ENCODE assay signal across 7 cellular contexts in the genomic region with DNA sequence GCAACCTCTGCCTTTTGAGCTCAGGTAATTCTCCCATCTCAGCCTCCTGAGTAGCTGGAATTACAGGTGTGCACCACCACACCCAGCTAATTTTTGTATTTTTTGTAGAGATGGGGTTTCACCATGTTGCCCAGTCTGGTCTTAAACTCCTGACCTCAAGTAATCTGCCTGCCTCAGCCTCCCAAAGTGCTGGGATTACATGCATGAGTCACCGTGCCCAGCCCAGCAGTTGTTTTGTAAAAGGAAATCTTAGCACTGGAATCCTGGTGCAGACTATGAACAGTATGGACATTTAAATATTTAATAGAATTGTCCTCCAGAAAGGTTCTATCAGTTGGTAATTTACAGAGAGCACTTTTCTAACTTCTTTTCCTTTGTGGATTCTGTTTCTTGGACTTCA. TPM values are rescaled to one million over a fixed set of nuclear protein-coding genes. Genes with fewer than 3 reads are reported as not detected.
DNase-seq lines count a peak whose midpoint lies in the region; ATAC-seq, FAIRE-seq and TF ChIP-seq lines count a peak whose summit lies in the region.
"Not testable (repeated sequence)": the region's sequence is repeated elsewhere in the genome, so short reads cannot be mapped to it uniquely, and the experiment has no call there.

No MANE protein-coding gene starts in this region.

- H3K4me3 Mint-ChIP-seq in MCF 10A (ENCODE audit: unreplicated experiment) = not testable (repeated sequence)

- in situ Hi-C loops in GM23248 (cut with MboI); HepG2 (cut with HindIII; ENCODE audit: extremely low pct_ligation_motif_present, low pct_unique_long_range_greater_than_20kb): not testable (repeated sequence)

- H4K20me1 ChIP-seq in GM23248 (ENCODE audit: insufficient read depth); fibroblast of lung (ENCODE audit: control insufficient read depth, extremely low read depth, insufficient read depth, low read length); HepG2 (ENCODE audit: insufficient read depth, low read length): not testable (repeated sequence)

- DNase-seq in GM23248 (peak; percentile 49), LHCN-M2 (ENCODE audit: low read depth) (peak; percentile 44), WERI-Rb-1 (peak; percentile 32), MCF 10A (ENCODE audit: unreplicated experiment) (peak; percentile 27), fibroblast of lung (ENCODE audit: low read depth in 2 of 2) (peak; percentile 18 to 23)
- DNase-seq in RWPE2 (ENCODE audit: low spot score); HepG2 (ENCODE audit: low spot score): not testable (repeated sequence)

- H3K4me3 ChIP-seq in GM23248; RWPE2 (ENCODE audit: severe bottlenecking); WERI-Rb-1 (ENCODE audit: low read depth, low read length); fibroblast of lung (replicated peaks in 1 of 4; ENCODE audit: control extremely low read depth in 1 of 4, insufficient read depth in 1 of 4, low read depth in 3 of 4, low read length in 4 of 4); HepG2 (replicated peaks in 1 of 3; ENCODE audit: insufficient read depth in 1 of 3, low read depth in 2 of 3, low read length in 3 of 3): not testable (repeated sequence)

- not testable (repeated sequence) for H2AFZ ChIP-seq in GM23248; fibroblast of lung (ENCODE audit: low read length); HepG2 (ENCODE audit: low read length)

- TF ChIP-seq RAD21 in HepG2 (CRISPR knock-in tag; IDR thresholded peaks at IDR 0.05) = not testable (repeated sequence)

- not testable (repeated sequence) for H3K4me2 ChIP-seq in GM23248 (ENCODE audit: unreplicated experiment); fibroblast of lung (ENCODE audit: extremely low read depth, insufficient read depth, low read length); HepG2 (ENCODE audit: low read depth, low read length)

- not testable (repeated sequence) for H3K4me1 ChIP-seq in GM23248 (ENCODE audit: insufficient read depth); RWPE2 (ENCODE audit: insufficient read depth, poor library complexity, severe bottlenecking); fibroblast of lung (ENCODE audit: control insufficient read depth, extremely low read depth, insufficient read depth, low read length); HepG2 (ENCODE audit: insufficient read depth, low read length)

- H3K9me3 Mint-ChIP-seq in MCF 10A (ENCODE audit: unreplicated experiment) = not testable (repeated sequence)

- peaks cover 31% of the 10 kb centered on the region for H3K27me3 Mint-ChIP-seq in MCF 10A (ENCODE audit: insufficient read depth, unreplicated experiment)

- FAIRE-seq in HepG2 (lab: Jason Lieb, UNC) = not testable (repeated sequence)

- not testable (repeated sequence) for TF ChIP-seq EP300 in HepG2 (IDR thresholded peaks at IDR 0.05; ENCODE audit: low read depth in 2 of 2, low read length in 2 of 2); HepG2 (CRISPR knock-in tag; IDR thresholded peaks at IDR 0.05; ENCODE audit: borderline replicate concordance)

- not testable (repeated sequence) for H3K27ac Mint-ChIP-seq in MCF 10A (ENCODE audit: low read depth, unreplicated experiment)

- CTCF ChIA-PET in MCF 10A (lab: Yijun Ruan, JAX) = interaction anchor here (0.6 kb wide), 1 partner anchor 336 kb away, joined by 3 read pairs; no protein-coding TSS in a partner anchor
- CTCF ChIA-PET in HepG2 (lab: Yijun Ruan, JAX; ENCODE audit: low intra/inter-chr PET ratio, low total read pairs) = not testable (repeated sequence)

- not testable (repeated sequence) for H3K9me2 ChIP-seq in GM23248 (ENCODE audit: insufficient read depth)

- TF ChIP-seq CTCF in RWPE2 (IDR thresholded peaks at IDR 0.05; ENCODE audit: poor library complexity, severe bottlenecking); WERI-Rb-1 (IDR thresholded peaks at IDR 0.05; ENCODE audit: low read depth, low read length); MCF 10A (IDR thresholded peaks at IDR 0.05; ENCODE audit: unreplicated experiment); fibroblast of lung (conservative IDR thresholded peaks at IDR 0.05 in 1 of 2, IDR thresholded peaks at IDR 0.05 in 1 of 2; ENCODE audit: low read depth in 1 of 2, low read length in 2 of 2); HepG2 (CRISPR knock-in tag; IDR thresholded peaks at IDR 0.05): not testable (repeated sequence)

- H3K36me3 ChIP-seq in GM23248 (ENCODE audit: low read depth); RWPE2 (ENCODE audit: low read depth); fibroblast of lung (ENCODE audit: control insufficient read depth, insufficient read depth, low read length); HepG2 (replicated peaks in 1 of 2; ENCODE audit: control insufficient read depth in 1 of 2, insufficient read depth in 2 of 2, low read length in 2 of 2): not testable (repeated sequence)
- peaks cover 13% of the 10 kb centered on the region for H3K36me3 ChIP-seq in WERI-Rb-1

- H3F3A ChIP-seq in GM23248 (ENCODE audit: insufficient read depth) = not testable (repeated sequence)

- not testable (repeated sequence) for BruUV-seq in MCF 10A (replicated peaks; lab: Mats Ljungman, UMichigan); HepG2 (replicated peaks; lab: Mats Ljungman, UMichigan)

- H3K27ac ChIP-seq in GM23248; RWPE2 (ENCODE audit: poor library complexity, severe bottlenecking); WERI-Rb-1; fibroblast of lung (ENCODE audit: insufficient read depth, low read length); HepG2 (ENCODE audit: extremely low read length, insufficient read depth, low read length): not testable (repeated sequence)

- H3K4me1 Mint-ChIP-seq in MCF 10A (ENCODE audit: insufficient read depth, unreplicated experiment) = not testable (repeated sequence)

- not testable (repeated sequence) for TF ChIP-seq POLR2A in HepG2 (IDR thresholded peaks at IDR 0.05; ENCODE audit: insufficient read depth in 1 of 2, low read depth in 2 of 2, low read length in 2 of 2)

- 25 to 31% methylated on average over 1 of the region's 1 CpG for WGBS in GM23248 (ENCODE audit: low coverage in 1 of 2, low lambda C conversion rate in 2 of 2, missing lambda C conversion rate in 2 of 2), 2 experiments
- 60% methylated on average over 1 of the region's 1 CpG for WGBS in HepG2 (ENCODE audit: low lambda C conversion rate)

- not testable (repeated sequence) for H3K27me3 ChIP-seq in GM23248 (replicated peaks; ENCODE audit: insufficient read depth); RWPE2 (ENCODE audit: insufficient read depth, poor library complexity, severe bottlenecking); WERI-Rb-1 (ENCODE audit: insufficient read depth, low read depth, severe bottlenecking); fibroblast of lung (ENCODE audit: control insufficient read depth, insufficient read depth, low read length); HepG2 (ENCODE audit: control insufficient read depth in 1 of 2, insufficient read depth in 2 of 2, low read length in 2 of 2)

- 0 out of 3 replicates have a peak, but pooled peaks have one; percentile 41 for ATAC-seq in RWPE2 (ENCODE audit: low read depth)
- not testable (repeated sequence) for ATAC-seq in HepG2

- not testable (repeated sequence) for H3K36me3 Mint-ChIP-seq in MCF 10A (ENCODE audit: insufficient read depth, unreplicated experiment)

- intact Hi-C loops in MCF 10A (cut with micrococcal nuclease); HepG2 (cut with micrococcal nuclease; ENCODE audit: unreplicated experiment): not testable (repeated sequence)

- not testable (repeated sequence) for H3K9ac ChIP-seq in GM23248; fibroblast of lung (ENCODE audit: insufficient read depth, low read length); HepG2 (ENCODE audit: insufficient read depth, low read depth, low read length)

- H3K9me3 ChIP-seq in GM23248 (ENCODE audit: low read depth); RWPE2 (ENCODE audit: severe bottlenecking); WERI-Rb-1 (ENCODE audit: severe bottlenecking); fibroblast of lung (ENCODE audit: control insufficient read depth, insufficient read depth, low read depth, low read length); HepG2 (ENCODE audit: low read length): not testable (repeated sequence)

- POLR2A ChIA-PET in MCF 10A (lab: Yijun Ruan, JAX) = not testable (repeated sequence)
- POLR2A ChIA-PET in HepG2 (lab: Yijun Ruan, JAX) = interaction anchor here (0.7 kb wide), 1 partner anchor 13 kb away, joined by 4 read pairs; no protein-coding TSS in a partner anchor

- not testable (repeated sequence) for H3K79me2 ChIP-seq in GM23248 (ENCODE audit: insufficient read depth); fibroblast of lung (ENCODE audit: control insufficient read depth, insufficient read depth, low read length); HepG2 (ENCODE audit: insufficient read depth, low read length)

RNA-seq across cellular contexts. Expression of a gene that starts 11.3 kb away (rescaled TPM):
- total RNA-seq in GM23248 (2014; rRNA removed; shearing (Covaris generic)) = under 0.01 and 0.11 TPM in 2 replicates
- polyA plus RNA-seq in GM23248 (2016; fragmentation: Nextera tagmentation; extraction: Ambion mirVana) (0.15 and 0.18 TPM in 2 replicates), fibroblast of lung (0.53 and 0.89 TPM in 2 replicates), HepG2 (2011; rRNA removed) (10.3 and 11.9 TPM in 2 replicates)
- total RNA-seq in LHCN-M2 (2014; rRNA removed) (0.06 TPM in 1 of 2 replicates, not detected in the other), MCF 10A (2022) (0.56 TPM in 2 replicates), fibroblast of lung (0.51 and 1.3 TPM in 2 replicates), HepG2 (2016; rRNA removed; fragmentation: Illumina TruSeq; extraction: Trizol) (1.1 and 1.6 TPM in 2 replicates)
- not detected for polyA plus RNA-seq in LHCN-M2 (2012)
- polyA plus RNA-seq in fibroblast of lung (2012) = 0.37 and 0.76 TPM in 2 replicates
- polyA minus RNA-seq in fibroblast of lung (ENCODE audit: low replicate concordance) = 0.19 and 3.7 TPM in 2 replicates
- 0.18 and 0.71 TPM in 2 replicates for total RNA-seq in HepG2 (2016; cell fraction: cytosol; rRNA removed; fragmentation: Illumina TruSeq; extraction: Trizol; ENCODE audit: low read depth)
- 0.91 and 1.5 TPM in 2 replicates for total RNA-seq in HepG2 (2016; cell fraction: insoluble cytoplasmic fraction; rRNA removed; fragmentation: Illumina TruSeq; extraction: Trizol)
- 0.37 and 0.41 TPM in 2 replicates for total RNA-seq in HepG2 (2016; cell fraction: membrane; rRNA removed; fragmentation: Illumina TruSeq; extraction: Trizol)
- total RNA-seq in HepG2 (2016; cell fraction: nucleus; rRNA removed; fragmentation: Illumina TruSeq; extraction: Trizol) = 3.2 and 3.6 TPM in 2 replicates
- 2.9 and 3.5 TPM in 2 replicates for polyA plus RNA-seq in HepG2 (2011; cell fraction: cytosol; rRNA removed)
- polyA plus RNA-seq in HepG2 (2011; cell fraction: nucleus; rRNA removed) = 35.5 and 41.8 TPM in 2 replicates
- polyA plus RNA-seq in HepG2 (2012) = 8.0 and 9.1 TPM in 2 replicates
- 0.12 and 0.15 TPM in 2 replicates for polyA plus RNA-seq in HepG2 (2016; cell fraction: cytosol; fragmentation: Illumina TruSeq; extraction: Trizol; ENCODE audit: low read depth)
- 0.97 and 1.1 TPM in 2 replicates for polyA plus RNA-seq in HepG2 (2016; cell fraction: insoluble cytoplasmic fraction; fragmentation: Illumina TruSeq; extraction: Trizol; ENCODE audit: low read depth)
- polyA plus RNA-seq in HepG2 (2016; cell fraction: membrane; fragmentation: Illumina TruSeq; extraction: Trizol; ENCODE audit: low read depth) = 0.27 and 0.29 TPM in 2 replicates
- polyA plus RNA-seq in HepG2 (2016; cell fraction: nucleus; fragmentation: Illumina TruSeq; extraction: Trizol; ENCODE audit: insufficient read depth, low read depth) = 7.8 and 8.7 TPM in 2 replicates
- 0.02 and 2.8 TPM in 2 replicates for polyA minus RNA-seq in HepG2 (2011; rRNA and poly(A)+ RNA removed; ENCODE audit: low replicate concordance)
- polyA minus RNA-seq in HepG2 (2011; cell fraction: cytosol; rRNA and poly(A)+ RNA removed) = 1.9 and 3.0 TPM in 2 replicates
- polyA minus RNA-seq in HepG2 (2011; cell fraction: nucleus; rRNA and poly(A)+ RNA removed) = 17.8 and 18.6 TPM in 2 replicates

RNA-seq across cellular contexts. Expression of a gene that starts 14.1 kb away (rescaled TPM):
- 158 and 202 TPM in 2 replicates for total RNA-seq in GM23248 (2014; rRNA removed; shearing (Covaris generic))
- polyA plus RNA-seq in GM23248 (2016; fragmentation: Nextera tagmentation; extraction: Ambion mirVana) (141 and 144 TPM in 2 replicates), fibroblast of lung (211 and 229 TPM in 2 replicates), HepG2 (2011; rRNA removed) (77.4 and 85.7 TPM in 2 replicates)
- total RNA-seq in LHCN-M2 (2014; rRNA removed) (177 and 202 TPM in 2 replicates), MCF 10A (2022) (149 and 188 TPM in 2 replicates), fibroblast of lung (101 and 108 TPM in 2 replicates), HepG2 (2016; rRNA removed; fragmentation: Illumina TruSeq; extraction: Trizol) (72.0 and 75.5 TPM in 2 replicates)
- polyA plus RNA-seq in LHCN-M2 (2012) = 186 TPM
- polyA plus RNA-seq in fibroblast of lung (2012) = 160 and 172 TPM in 2 replicates
- polyA minus RNA-seq in fibroblast of lung (ENCODE audit: low replicate concordance) = 97.2 and 166 TPM in 2 replicates
- 16.3 and 20.3 TPM in 2 replicates for total RNA-seq in HepG2 (2016; cell fraction: cytosol; rRNA removed; fragmentation: Illumina TruSeq; extraction: Trizol; ENCODE audit: low read depth)
- 63.9 and 76.9 TPM in 2 replicates for total RNA-seq in HepG2 (2016; cell fraction: insoluble cytoplasmic fraction; rRNA removed; fragmentation: Illumina TruSeq; extraction: Trizol)
- 38.0 and 40.0 TPM in 2 replicates for total RNA-seq in HepG2 (2016; cell fraction: membrane; rRNA removed; fragmentation: Illumina TruSeq; extraction: Trizol)
- total RNA-seq in HepG2 (2016; cell fraction: nucleus; rRNA removed; fragmentation: Illumina TruSeq; extraction: Trizol) = 43.6 and 51.0 TPM in 2 replicates
- 82.2 and 86.7 TPM in 2 replicates for polyA plus RNA-seq in HepG2 (2011; cell fraction: cytosol; rRNA removed)
- polyA plus RNA-seq in HepG2 (2011; cell fraction: nucleus; rRNA removed) = 67.6 and 71.9 TPM in 2 replicates
- polyA plus RNA-seq in HepG2 (2012) = 70.0 and 93.9 TPM in 2 replicates
- 26.7 and 27.0 TPM in 2 replicates for polyA plus RNA-seq in HepG2 (2016; cell fraction: cytosol; fragmentation: Illumina TruSeq; extraction: Trizol; ENCODE audit: low read depth)
- polyA plus RNA-seq in HepG2 (2016; cell fraction: insoluble cytoplasmic fraction; fragmentation: Illumina TruSeq; extraction: Trizol; ENCODE audit: low read depth) = 106 and 134 TPM in 2 replicates
- 43.7 and 48.7 TPM in 2 replicates for polyA plus RNA-seq in HepG2 (2016; cell fraction: membrane; fragmentation: Illumina TruSeq; extraction: Trizol; ENCODE audit: low read depth)
- 110 and 115 TPM in 2 replicates for polyA plus RNA-seq in HepG2 (2016; cell fraction: nucleus; fragmentation: Illumina TruSeq; extraction: Trizol; ENCODE audit: insufficient read depth, low read depth)
- polyA minus RNA-seq in HepG2 (2011; rRNA and poly(A)+ RNA removed; ENCODE audit: low replicate concordance) = 76.1 and 154 TPM in 2 replicates
- polyA minus RNA-seq in HepG2 (2011; cell fraction: cytosol; rRNA and poly(A)+ RNA removed) = 60.3 and 62.5 TPM in 2 replicates
- 49.6 and 54.1 TPM in 2 replicates for polyA minus RNA-seq in HepG2 (2011; cell fraction: nucleus; rRNA and poly(A)+ RNA removed)

RNA-seq across cellular contexts. Expression of a gene that starts 29.9 kb away (rescaled TPM):
- total RNA-seq in GM23248 (2014; rRNA removed; shearing (Covaris generic)) = 21.5 and 27.3 TPM in 2 replicates
- polyA plus RNA-seq in GM23248 (2016; fragmentation: Nextera tagmentation; extraction: Ambion mirVana) (20.7 and 22.5 TPM in 2 replicates), fibroblast of lung (24.3 and 25.2 TPM in 2 replicates), HepG2 (2011; rRNA removed) (21.7 and 23.3 TPM in 2 replicates)
- total RNA-seq in LHCN-M2 (2014; rRNA removed) (19.1 and 23.3 TPM in 2 replicates), MCF 10A (2022) (32.0 and 38.0 TPM in 2 replicates), fibroblast of lung (9.0 and 11.9 TPM in 2 replicates), HepG2 (2016; rRNA removed; fragmentation: Illumina TruSeq; extraction: Trizol) (23.6 and 26.4 TPM in 2 replicates)
- 16.2 TPM for polyA plus RNA-seq in LHCN-M2 (2012)
- 14.0 and 14.1 TPM in 2 replicates for polyA plus RNA-seq in fibroblast of lung (2012)
- polyA minus RNA-seq in fibroblast of lung (ENCODE audit: low replicate concordance) = 17.0 and 21.8 TPM in 2 replicates
- total RNA-seq in HepG2 (2016; cell fraction: cytosol; rRNA removed; fragmentation: Illumina TruSeq; extraction: Trizol; ENCODE audit: low read depth) = 2.6 and 2.8 TPM in 2 replicates
- total RNA-seq in HepG2 (2016; cell fraction: insoluble cytoplasmic fraction; rRNA removed; fragmentation: Illumina TruSeq; extraction: Trizol) = 19.8 and 28.3 TPM in 2 replicates
- total RNA-seq in HepG2 (2016; cell fraction: membrane; rRNA removed; fragmentation: Illumina TruSeq; extraction: Trizol) = 9.9 and 10.2 TPM in 2 replicates
- 23.9 TPM in 2 replicates for total RNA-seq in HepG2 (2016; cell fraction: nucleus; rRNA removed; fragmentation: Illumina TruSeq; extraction: Trizol)
- 13.2 and 18.6 TPM in 2 replicates for polyA plus RNA-seq in HepG2 (2011; cell fraction: cytosol; rRNA removed)
- 26.0 and 28.4 TPM in 2 replicates for polyA plus RNA-seq in HepG2 (2011; cell fraction: nucleus; rRNA removed)
- polyA plus RNA-seq in HepG2 (2012) = 14.2 and 18.4 TPM in 2 replicates
- 2.2 and 2.3 TPM in 2 replicates for polyA plus RNA-seq in HepG2 (2016; cell fraction: cytosol; fragmentation: Illumina TruSeq; extraction: Trizol; ENCODE audit: low read depth)
- polyA plus RNA-seq in HepG2 (2016; cell fraction: insoluble cytoplasmic fraction; fragmentation: Illumina TruSeq; extraction: Trizol; ENCODE audit: low read depth) = 16.8 and 23.7 TPM in 2 replicates
- polyA plus RNA-seq in HepG2 (2016; cell fraction: membrane; fragmentation: Illumina TruSeq; extraction: Trizol; ENCODE audit: low read depth) = 6.3 and 6.4 TPM in 2 replicates
- 34.3 and 34.5 TPM in 2 replicates for polyA plus RNA-seq in HepG2 (2016; cell fraction: nucleus; fragmentation: Illumina TruSeq; extraction: Trizol; ENCODE audit: insufficient read depth, low read depth)
- polyA minus RNA-seq in HepG2 (2011; rRNA and poly(A)+ RNA removed; ENCODE audit: low replicate concordance) = 20.4 and 21.5 TPM in 2 replicates
- polyA minus RNA-seq in HepG2 (2011; cell fraction: cytosol; rRNA and poly(A)+ RNA removed) = 12.7 and 13.5 TPM in 2 replicates
- 8.1 and 11.4 TPM in 2 replicates for polyA minus RNA-seq in HepG2 (2011; cell fraction: nucleus; rRNA and poly(A)+ RNA removed)

RNA-seq across cellular contexts. Expression of a gene that starts 38.5 kb away (rescaled TPM):
- 2.1 and 2.8 TPM in 2 replicates for total RNA-seq in GM23248 (2014; rRNA removed; shearing (Covaris generic))
- polyA plus RNA-seq in GM23248 (2016; fragmentation: Nextera tagmentation; extraction: Ambion mirVana) = 9.7 and 13.0 TPM in 2 replicates
- 4.2 and 7.5 TPM in 2 replicates for total RNA-seq in LHCN-M2 (2014; rRNA removed)
- polyA plus RNA-seq in LHCN-M2 (2012) = 20.6 TPM
- 96.5 and 111 TPM in 2 replicates for total RNA-seq in MCF 10A (2022)
- 5.1 and 7.1 TPM in 2 replicates for total RNA-seq in fibroblast of lung
- polyA plus RNA-seq in fibroblast of lung = 3.0 and 3.1 TPM in 2 replicates
- polyA plus RNA-seq in fibroblast of lung (2012) = 19.3 and 19.4 TPM in 2 replicates
- polyA minus RNA-seq in fibroblast of lung (ENCODE audit: low replicate concordance) = 16.7 and 22.9 TPM in 2 replicates
- total RNA-seq in HepG2 (2016; rRNA removed; fragmentation: Illumina TruSeq; extraction: Trizol) = 4.1 and 5.1 TPM in 2 replicates
- total RNA-seq in HepG2 (2016; cell fraction: cytosol; rRNA removed; fragmentation: Illumina TruSeq; extraction: Trizol; ENCODE audit: low read depth) = 4.8 and 5.3 TPM in 2 replicates
- 4.0 and 5.3 TPM in 2 replicates for total RNA-seq in HepG2 (2016; cell fraction: insoluble cytoplasmic fraction; rRNA removed; fragmentation: Illumina TruSeq; extraction: Trizol)
- total RNA-seq in HepG2 (2016; cell fraction: membrane; rRNA removed; fragmentation: Illumina TruSeq; extraction: Trizol) = 6.2 and 8.8 TPM in 2 replicates
- total RNA-seq in HepG2 (2016; cell fraction: nucleus; rRNA removed; fragmentation: Illumina TruSeq; extraction: Trizol) = 6.5 and 10.2 TPM in 2 replicates
- 5.9 and 6.1 TPM in 2 replicates for polyA plus RNA-seq in HepG2 (2011; rRNA removed)
- 1.1 and 1.8 TPM in 2 replicates for polyA plus RNA-seq in HepG2 (2011; cell fraction: cytosol; rRNA removed)
- polyA plus RNA-seq in HepG2 (2011; cell fraction: nucleus; rRNA removed) = 36.0 and 45.9 TPM in 2 replicates
- polyA plus RNA-seq in HepG2 (2012) = 22.8 and 22.9 TPM in 2 replicates
- polyA plus RNA-seq in HepG2 (2016; cell fraction: cytosol; fragmentation: Illumina TruSeq; extraction: Trizol; ENCODE audit: low read depth) = 3.4 and 4.1 TPM in 2 replicates
- polyA plus RNA-seq in HepG2 (2016; cell fraction: insoluble cytoplasmic fraction; fragmentation: Illumina TruSeq; extraction: Trizol; ENCODE audit: low read depth) = 15.7 and 15.8 TPM in 2 replicates
- 16.1 and 18.3 TPM in 2 replicates for polyA plus RNA-seq in HepG2 (2016; cell fraction: membrane; fragmentation: Illumina TruSeq; extraction: Trizol; ENCODE audit: low read depth)
- 57.7 and 62.7 TPM in 2 replicates for polyA plus RNA-seq in HepG2 (2016; cell fraction: nucleus; fragmentation: Illumina TruSeq; extraction: Trizol; ENCODE audit: insufficient read depth, low read depth)
- polyA minus RNA-seq in HepG2 (2011; rRNA and poly(A)+ RNA removed; ENCODE audit: low replicate concordance) = 5.7 and 10.6 TPM in 2 replicates
- polyA minus RNA-seq in HepG2 (2011; cell fraction: cytosol; rRNA and poly(A)+ RNA removed) = 5.4 and 10.1 TPM in 2 replicates
- 15.7 and 16.7 TPM in 2 replicates for polyA minus RNA-seq in HepG2 (2011; cell fraction: nucleus; rRNA and poly(A)+ RNA removed)

RNA-seq across cellular contexts. Expression of a gene that starts 40.8 kb away (rescaled TPM):
- total RNA-seq in GM23248 (2014; rRNA removed; shearing (Covaris generic)) = 13.2 and 14.7 TPM in 2 replicates
- polyA plus RNA-seq in GM23248 (2016; fragmentation: Nextera tagmentation; extraction: Ambion mirVana) (36.6 and 42.5 TPM in 2 replicates), fibroblast of lung (32.5 and 57.8 TPM in 2 replicates), HepG2 (2011; rRNA removed) (45.2 and 48.7 TPM in 2 replicates)
- total RNA-seq in LHCN-M2 (2014; rRNA removed) (15.3 and 15.7 TPM in 2 replicates), MCF 10A (2022) (156 and 168 TPM in 2 replicates), fibroblast of lung (249 and 265 TPM in 2 replicates), HepG2 (2016; rRNA removed; fragmentation: Illumina TruSeq; extraction: Trizol) (17.5 and 27.5 TPM in 2 replicates)
- 24.0 TPM for polyA plus RNA-seq in LHCN-M2 (2012)
- polyA plus RNA-seq in fibroblast of lung (2012) = 28.2 and 52.6 TPM in 2 replicates
- 7.6 and 13.9 TPM in 2 replicates for polyA minus RNA-seq in fibroblast of lung (ENCODE audit: low replicate concordance)
- total RNA-seq in HepG2 (2016; cell fraction: cytosol; rRNA removed; fragmentation: Illumina TruSeq; extraction: Trizol; ENCODE audit: low read depth) = 13.2 and 15.7 TPM in 2 replicates
- total RNA-seq in HepG2 (2016; cell fraction: insoluble cytoplasmic fraction; rRNA removed; fragmentation: Illumina TruSeq; extraction: Trizol) = 20.9 and 30.4 TPM in 2 replicates
- total RNA-seq in HepG2 (2016; cell fraction: membrane; rRNA removed; fragmentation: Illumina TruSeq; extraction: Trizol) = 15.9 and 19.3 TPM in 2 replicates
- total RNA-seq in HepG2 (2016; cell fraction: nucleus; rRNA removed; fragmentation: Illumina TruSeq; extraction: Trizol) = 37.8 and 43.6 TPM in 2 replicates
- 22.9 and 23.5 TPM in 2 replicates for polyA plus RNA-seq in HepG2 (2011; cell fraction: cytosol; rRNA removed)
- polyA plus RNA-seq in HepG2 (2011; cell fraction: nucleus; rRNA removed) = 90.1 and 90.7 TPM in 2 replicates
- polyA plus RNA-seq in HepG2 (2012) = 29.8 and 51.1 TPM in 2 replicates
- polyA plus RNA-seq in HepG2 (2016; cell fraction: cytosol; fragmentation: Illumina TruSeq; extraction: Trizol; ENCODE audit: low read depth) = 8.3 and 8.5 TPM in 2 replicates
- 16.7 and 17.7 TPM in 2 replicates for polyA plus RNA-seq in HepG2 (2016; cell fraction: insoluble cytoplasmic fraction; fragmentation: Illumina TruSeq; extraction: Trizol; ENCODE audit: low read depth)
- polyA plus RNA-seq in HepG2 (2016; cell fraction: membrane; fragmentation: Illumina TruSeq; extraction: Trizol; ENCODE audit: low read depth) = 9.9 and 11.5 TPM in 2 replicates
- polyA plus RNA-seq in HepG2 (2016; cell fraction: nucleus; fragmentation: Illumina TruSeq; extraction: Trizol; ENCODE audit: insufficient read depth, low read depth) = 85.6 and 93.4 TPM in 2 replicates
- 11.9 and 14.2 TPM in 2 replicates for polyA minus RNA-seq in HepG2 (2011; rRNA and poly(A)+ RNA removed; ENCODE audit: low replicate concordance)
- polyA minus RNA-seq in HepG2 (2011; cell fraction: cytosol; rRNA and poly(A)+ RNA removed) = 6.3 and 7.4 TPM in 2 replicates
- 43.4 and 45.6 TPM in 2 replicates for polyA minus RNA-seq in HepG2 (2011; cell fraction: nucleus; rRNA and poly(A)+ RNA removed)
